ENCODE assay signal across 8 cellular contexts in the genomic region with DNA sequence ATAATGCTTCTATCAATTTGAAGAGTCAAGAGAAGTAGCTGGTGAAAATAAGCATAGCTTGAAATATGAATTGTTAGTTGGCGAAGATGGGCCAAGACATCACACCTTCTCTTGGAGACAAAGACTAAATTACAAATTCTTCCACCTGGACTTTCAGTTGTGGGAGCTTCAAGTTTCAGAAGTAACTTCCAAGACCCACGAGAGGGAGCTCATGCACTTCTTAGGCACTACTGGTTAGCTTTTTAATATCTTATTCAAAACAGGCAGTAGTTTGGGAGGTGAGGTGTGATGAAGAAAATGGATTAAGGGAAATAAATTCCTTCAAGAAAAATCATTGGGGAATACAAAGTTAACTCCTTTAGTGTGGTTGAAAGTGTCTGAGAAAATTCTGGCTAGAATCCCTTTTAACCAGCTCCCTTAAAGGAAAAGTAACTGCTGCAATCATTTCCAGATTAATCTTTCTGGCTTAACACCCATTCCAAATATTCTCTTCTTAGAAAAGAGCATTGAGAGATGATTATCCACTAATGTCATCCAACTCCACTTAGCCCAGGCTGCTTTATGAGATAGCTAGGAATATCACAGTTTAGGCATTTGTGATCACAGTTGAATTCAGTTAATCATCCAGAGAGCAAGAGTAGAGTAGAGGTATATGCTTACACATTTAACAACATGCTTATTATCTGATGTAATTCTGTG.
DNase-seq lines count a peak whose midpoint lies in the region; ATAC-seq, FAIRE-seq and TF ChIP-seq lines count a peak whose summit lies in the region.

No MANE protein-coding gene starts in this region.

- intact Hi-C loops in Calu3 (cut with micrococcal nuclease; ENCODE audit: unreplicated experiment) = loop anchor here (1.0 to 10.0 kb wide), 4 partner anchors 88 to 505 kb away; no protein-coding TSS in a partner anchor
- intact Hi-C loops in psoas muscle (cut with DNase I) = loop anchor here (2.0 kb wide), 2 partner anchors 144 to 146 kb away; no protein-coding TSS in a partner anchor
- intact Hi-C loops in naive thymus-derived CD4-positive, alpha-beta T cell (cut with micrococcal nuclease) = loop anchor here in 1 of 2 donors (2.0 kb wide), 1 partner anchor 146 kb away; no protein-coding TSS in a partner anchor

- peak; percentile 36 for TF ChIP-seq CTCF in Calu3 (IDR thresholded peaks at IDR 0.05; ENCODE audit: unreplicated experiment)
- peak; percentile 93 for TF ChIP-seq CTCF in RWPE2 (IDR thresholded peaks at IDR 0.05; ENCODE audit: poor library complexity, severe bottlenecking)
- TF ChIP-seq CTCF in fibroblast of pulmonary artery (IDR thresholded peaks at IDR 0.05; ENCODE audit: low read length, missing control alignments) = peak; percentile 68
- peak; percentile 68 for TF ChIP-seq CTCF in psoas muscle (IDR thresholded peaks at IDR 0.05)

- peak; percentile 54; the same call in 2 of the 3 replicates for ATAC-seq in RWPE2 (ENCODE audit: low read depth)
- ATAC-seq in psoas muscle = peak in 2 of 4 donors; percentile 53 to 70
- ATAC-seq in naive thymus-derived CD4-positive, alpha-beta T cell = no peak

- H3K27ac ChIP-seq in RWPE2 (ENCODE audit: poor library complexity, severe bottlenecking) (no peak overlapping the region), psoas muscle (no peak overlapping the region)
- no peak overlapping the region for H3K27ac ChIP-seq in naive thymus-derived CD4-positive, alpha-beta T cell (ENCODE audit: low read depth, low read length)

- no peaks in the 10 kb centered on the region for H3K36me3 Mint-ChIP-seq in Calu3 (ENCODE audit: insufficient read depth, unreplicated experiment)
- no peaks in the 10 kb centered on the region for H3K36me3 Mint-ChIP-seq in naive thymus-derived CD4-positive, alpha-beta T cell

- no peak overlapping the region for H3K4me3 ChIP-seq in RWPE2 (ENCODE audit: severe bottlenecking)
- no peak overlapping the region for H3K4me3 ChIP-seq in fibroblast of pulmonary artery (replicated peaks; ENCODE audit: low read depth, low read length)
- H3K4me3 ChIP-seq in psoas muscle = no peak overlapping the region
- no peak overlapping the region for H3K4me3 ChIP-seq in naive thymus-derived CD4-positive, alpha-beta T cell (ENCODE audit: low read length)

- H3K9me3 ChIP-seq in RWPE2 (ENCODE audit: severe bottlenecking) (no peaks in the 10 kb centered on the region), psoas muscle (no peaks in the 10 kb centered on the region)
- H3K9me3 ChIP-seq in naive thymus-derived CD4-positive, alpha-beta T cell (ENCODE audit: control insufficient read depth in 2 of 3, low read length in 3 of 3) = no peaks in the 10 kb centered on the region

- WGBS in psoas muscle, 3 donors = 26 to 36% (median 28%) methylated on average over 2 of the region's 2 CpGs

- peak overlapping the region; percentile 9 for H3K4me3 Mint-ChIP-seq in Calu3 (ENCODE audit: low read depth, unreplicated experiment)
- H3K4me3 Mint-ChIP-seq in naive thymus-derived CD4-positive, alpha-beta T cell = no peak overlapping the region

- CTCF ChIA-PET in Calu3 (lab: Charles Lee) = interaction anchor here (0.8 to 1.2 kb wide), 8 partner anchors 30 to 506 kb away, joined by 3 to 25 read pairs (median 4); a partner anchor contains a TSS
- CTCF ChIA-PET in naive thymus-derived CD4-positive, alpha-beta T cell (lab: Charles Lee) = no interaction called here

- H3K36me3 ChIP-seq in RWPE2 (ENCODE audit: low read depth) (no peaks in the 10 kb centered on the region), psoas muscle (ENCODE audit: insufficient read depth in 1 of 2, low read depth in 1 of 2) (no peaks in the 10 kb centered on the region)
- H3K36me3 ChIP-seq in naive thymus-derived CD4-positive, alpha-beta T cell (ENCODE audit: control insufficient read depth in 2 of 3, insufficient read depth in 3 of 3, low read length in 3 of 3) = no peaks in the 10 kb centered on the region

- POLR2A ChIA-PET in naive thymus-derived CD4-positive, alpha-beta T cell (lab: Charles Lee) = no interaction called here

- H3K9me3 Mint-ChIP-seq in Calu3 (ENCODE audit: low read depth, unreplicated experiment) = no peaks in the 10 kb centered on the region
- H3K9me3 Mint-ChIP-seq in naive thymus-derived CD4-positive, alpha-beta T cell = peaks cover 0 to 5% (median 0%) of the 10 kb centered on the region in 11 donors

- FAIRE-seq in HTR-8/SVneo (lab: Jason Lieb, UNC) = no peak

- BruUV-seq in Calu3 (replicated peaks; lab: Mats Ljungman, UMichigan) = no TSS peak

- H3K27me3 ChIP-seq in RWPE2 (ENCODE audit: insufficient read depth, poor library complexity, severe bottlenecking) = no peaks in the 10 kb centered on the region
- H3K27me3 ChIP-seq in psoas muscle (ENCODE audit: insufficient read depth in 3 of 3, low read length in 2 of 3) = no peaks in the 10 kb centered on the region
- no peaks in the 10 kb centered on the region for H3K27me3 ChIP-seq in naive thymus-derived CD4-positive, alpha-beta T cell (ENCODE audit: control insufficient read depth in 2 of 2, insufficient read depth in 2 of 2, low read length in 2 of 2)

- no peaks in the 10 kb centered on the region for H3K4me1 ChIP-seq in RWPE2 (ENCODE audit: insufficient read depth, poor library complexity, severe bottlenecking)
- no peaks in the 10 kb centered on the region for H3K4me1 ChIP-seq in psoas muscle
- no peaks in the 10 kb centered on the region for H3K4me1 ChIP-seq in naive thymus-derived CD4-positive, alpha-beta T cell (ENCODE audit: control insufficient read depth in 2 of 2, insufficient read depth in 2 of 2, low read length in 2 of 2)

- peaks cover 46% of the 10 kb centered on the region for H3K4me1 Mint-ChIP-seq in Calu3 (ENCODE audit: low read depth, unreplicated experiment)
- no peaks in the 10 kb centered on the region for H3K4me1 Mint-ChIP-seq in naive thymus-derived CD4-positive, alpha-beta T cell

- DNase-seq in Calu3 = peak; percentile 55
- peak; percentile 26 for DNase-seq in HTR-8/SVneo (ENCODE audit: insufficient read length, low spot score)
- no peak for DNase-seq in RWPE2 (ENCODE audit: low spot score)
- peak; percentile 76 for DNase-seq in fibroblast of pulmonary artery (ENCODE audit: low read depth)
- DNase-seq in psoas muscle = no peak
- no peak for DNase-seq in stimulated activated CD4-positive, alpha-beta T cell treated with anti-CD3 and anti-CD28 coated beads, Interleukin-12 subunit alpha, Interleukin-12 subunit beta, amount 100 ng/mL, for 4 hours
- DNase-seq in stimulated activated CD4-positive, alpha-beta T cell treated with anti-CD3 and anti-CD28 coated beads, Interleukin-4, amount 100 ng/mL, for 4 hours = no peak
- no peak for DNase-seq in naive thymus-derived CD4-positive, alpha-beta T cell

- no peaks in the 10 kb centered on the region for H3K27me3 Mint-ChIP-seq in Calu3 (ENCODE audit: unreplicated experiment)
- peaks cover 0 to 22% (median 12%) of the 10 kb centered on the region in 5 donors for H3K27me3 Mint-ChIP-seq in naive thymus-derived CD4-positive, alpha-beta T cell

- peak overlapping the region; percentile 25 for H3K27ac Mint-ChIP-seq in Calu3 (ENCODE audit: unreplicated experiment)
- H3K27ac Mint-ChIP-seq in naive thymus-derived CD4-positive, alpha-beta T cell = no peak overlapping the region

Comparison
In these comparisons a context has a peak if more than half of its experiments do, and no peak if none do; other contexts are left out.
1. DNase-seq: peak in Calu3 (single experiment), HTR-8/SVneo (single experiment) and fibroblast of pulmonary artery (single experiment); none in RWPE2 (single experiment), psoas muscle (0 of 2), stimulated activated CD4-positive, alpha-beta T cell treated with anti-CD3 and anti-CD28 coated beads, Interleukin-12 subunit alpha, Interleukin-12 subunit beta, amount 100 ng/mL, for 4 hours (single experiment), stimulated activated CD4-positive, alpha-beta T cell treated with anti-CD3 and anti-CD28 coated beads, Interleukin-4, amount 100 ng/mL, for 4 hours (0 of 2) and naive thymus-derived CD4-positive, alpha-beta T cell (0 of 9).
2. CTCF ChIP-seq: peak in every context shown above with its lines; median percentile 93 in RWPE2; 68 in fibroblast of pulmonary artery; 68 in psoas muscle; 36 in Calu3.